1 cellular context compared by ENCODE assay signal in genomic region chr7:101173752-101174244, GRCh38.
TF ChIP-seq lines count a peak whose summit lies in the region.

No MANE protein-coding gene starts in this region.

TF ChIP-seq in GM12878, 131 proteins besides CTCF, POLR2A, EP300 and RAD21:
- TF ChIP-seq ESRRA (IDR thresholded peaks at IDR 0.05; ENCODE audit: low read length) (no peak), ZBTB40 (IDR thresholded peaks at IDR 0.05; ENCODE audit: borderline replicate concordance) (no peak), E2F8 (IDR thresholded peaks at IDR 0.05; ENCODE audit: low read depth, partially characterized antibody) (no peak), SP1 (IDR thresholded peaks at IDR 0.05; ENCODE audit: low read depth, low read length) (peak; percentile 39), SRF (IDR thresholded peaks at IDR 0.05; ENCODE audit: low read depth in 2 of 2, low read length in 2 of 2) (peak; percentile 24 to 73; a peak in 1 of 4 replicates), ATF2 (IDR thresholded peaks at IDR 0.05; ENCODE audit: low read length) (no peak), RBBP5 (conservative IDR thresholded peaks at IDR 0.05) (no peak), MXI1 (IDR thresholded peaks at IDR 0.05; ENCODE audit: low read depth, low read length) (no peak), NBN (IDR thresholded peaks at IDR 0.05) (0 out of 2 replicates have a peak, but pooled peaks have one; percentile 22), NR2C2 (IDR thresholded peaks at IDR 0.05; ENCODE audit: borderline replicate concordance, control insufficient read depth, insufficient read length, low read depth) (no peak), SPI1 (IDR thresholded peaks at IDR 0.05; ENCODE audit: borderline replicate concordance, insufficient read depth, low read depth, low read length) (peak; percentile 81), JUND (IDR thresholded peaks at IDR 0.05; ENCODE audit: low read depth, low read length) (no peak), KAT2A (conservative IDR thresholded peaks at IDR 0.05; ENCODE audit: control insufficient read depth, low read depth, low read length) (no peak), MTA3 (IDR thresholded peaks at IDR 0.05; ENCODE audit: borderline replicate concordance, low read length) (no peak)
